ENCODE assay signal across 31 cellular contexts in the genomic region with DNA sequence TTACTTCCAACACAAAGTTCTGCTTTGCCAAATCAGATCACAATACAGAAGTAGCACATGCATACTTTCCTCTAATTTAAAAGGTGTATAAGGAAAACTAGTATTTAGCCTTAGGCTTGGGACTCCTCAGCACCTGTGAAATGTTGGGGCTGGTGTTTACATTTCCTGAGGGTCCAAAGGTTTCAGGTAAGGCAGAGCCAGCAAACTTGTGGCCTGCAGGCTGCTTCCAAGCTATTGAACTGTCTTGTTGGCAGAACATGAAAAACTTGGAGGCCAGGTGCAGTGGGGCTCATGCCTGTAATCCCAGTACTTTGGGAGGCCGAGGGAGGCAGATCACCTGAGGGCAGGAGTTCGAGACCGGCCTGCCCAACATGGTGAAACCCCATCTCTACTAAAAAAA. TPM values are rescaled to one million over a fixed set of nuclear protein-coding genes. Genes with fewer than 3 reads are reported as not detected.
"Had no signal": no experiment of that assay in that cellular context is flagged by ENCODE, and none has a peak within 500 bp of the region (broad histone marks: within the 10 kb centered on the region; RNA-seq: fewer than 3 reads in every experiment).

No MANE protein-coding gene starts in this region.

- H3K36me3 ChIP-seq: ascending aorta, cardiac muscle cell had no signal

- H3K27me3 ChIP-seq: ascending aorta, cardiac muscle cell had no signal

- H3K4me1 ChIP-seq: ascending aorta had no signal

- H3K4me3 ChIP-seq: ascending aorta, cardiac muscle cell had no signal

- ATAC-seq: activated CD8-positive, alpha-beta T cell treated with anti-CD3 and anti-CD28 coated beads for 36 hours; activated naive CD8-positive, alpha-beta T cell treated with anti-CD3 and anti-CD28 coated beads, Interleukin-2, amount 50 U/mL, for 24 hours had no signal

- H3K27ac ChIP-seq: ascending aorta, cardiac muscle cell, VCaP had no signal

- DNase-seq: activated B cell treated with CpG ODN at 0.5 μM for 24 hours; activated CD4-positive, alpha-beta memory T cell treated with anti-CD3 and anti-CD28 coated beads for 36 hours; activated CD4-positive, alpha-beta T cell treated with anti-CD3 and anti-CD28 coated beads for 4 hours; activated CD4-positive, alpha-beta T cell treated with anti-CD3 and anti-CD28 coated beads, Interleukin-2, amount 10 ng/mL, durations not matched to agents 24 days and 14 days; activated CD4-positive, alpha-beta T cell treated with anti-CD3 and anti-CD28 coated beads, Interleukin-2, amount 50 U/mL, for 1 hour; activated CD4-positive, alpha-beta T cell treated with anti-CD3 and anti-CD28 coated beads, Interleukin-2, amount 50 U/mL, for 4 hours; activated CD4-positive, CD25-positive, alpha-beta regulatory T cell treated with anti-CD3 and anti-CD28 coated beads, Interleukin-2, amount 50 U/mL, for 72 hours; activated CD8-positive, alpha-beta memory T cell treated with anti-CD3 and anti-CD28 coated beads, Interleukin-2, amount 50 U/mL, for 48 hours; activated CD8-positive, alpha-beta T cell treated with anti-CD3 and anti-CD28 coated beads for 36 hours; activated effector memory CD4-positive, alpha-beta T cell treated with Interleukin-2 at 50 U/mL for 16 hours; activated gamma-delta T cell; activated naive CD4-positive, alpha-beta T cell treated with anti-CD3 and anti-CD28 coated beads, Interleukin-2, amount 10 ng/mL, durations not matched to agents 7 days and 5 days; activated naive CD4-positive, alpha-beta T cell treated with Interleukin-2 at 50 U/mL for 16 hours; activated naive CD8-positive, alpha-beta T cell treated with anti-CD3 and anti-CD28 coated beads, Interleukin-2, amount 10 ng/mL, durations not matched to agents 7 days and 5 days; activated naive CD8-positive, alpha-beta T cell treated with anti-CD3 and anti-CD28 coated beads, Interleukin-2, amount 50 U/mL, for 24 hours; activated T-cell treated with anti-CD3 and anti-CD28 coated beads, Interleukin-2, amount 50 U/mL, for 24 hours; activated T-cell treated with anti-CD3 and anti-CD28 coated beads, Interleukin-2, amount 50 U/mL, for 48 hours; amygdala; anterior cingulate cortex; caudate nucleus; cerebellar nuclear complex; T-helper 1 cell; T-helper 2 cell; T-helper 9 cell had no signal

- FAIRE-seq: bronchial epithelial cell, TTC549 had no signal

- H3K9me3 ChIP-seq: ascending aorta had no signal

RNA-seq across cellular contexts. Expression of gene GPR39, which starts 26.5 kb away (rescaled TPM):
- total RNA-seq: activated B cell treated with CpG ODN at 0.5 μM for 24 hours; activated CD4-positive, alpha-beta memory T cell treated with anti-CD3 and anti-CD28 coated beads for 36 hours; activated CD4-positive, alpha-beta T cell treated with anti-CD3 and anti-CD28 coated beads, Interleukin-2, amount 10 ng/mL, durations not matched to agents 24 days and 14 days; activated CD8-positive, alpha-beta memory T cell treated with anti-CD3 and anti-CD28 coated beads for 36 hours; activated CD8-positive, alpha-beta T cell treated with anti-CD3 and anti-CD28 coated beads for 36 hours; activated naive CD8-positive, alpha-beta T cell treated with anti-CD3 and anti-CD28 coated beads, Interleukin-2, amount 10 ng/mL, durations not matched to agents 7 days and 5 days; activated T-helper 2 cell treated with anti-CD3 and anti-CD28 coated beads, Interferon-gamma antibody, Interleukin-2, Interleukin-4, amounts not matched to agents 10 μg/mL and 5 μg/mL and 100 μg/mL, durations not matched to agents 14 hours and 24 hours and 36 hours had no signal
